ENCODE assay signal across 14 cellular contexts in the genomic region with DNA sequence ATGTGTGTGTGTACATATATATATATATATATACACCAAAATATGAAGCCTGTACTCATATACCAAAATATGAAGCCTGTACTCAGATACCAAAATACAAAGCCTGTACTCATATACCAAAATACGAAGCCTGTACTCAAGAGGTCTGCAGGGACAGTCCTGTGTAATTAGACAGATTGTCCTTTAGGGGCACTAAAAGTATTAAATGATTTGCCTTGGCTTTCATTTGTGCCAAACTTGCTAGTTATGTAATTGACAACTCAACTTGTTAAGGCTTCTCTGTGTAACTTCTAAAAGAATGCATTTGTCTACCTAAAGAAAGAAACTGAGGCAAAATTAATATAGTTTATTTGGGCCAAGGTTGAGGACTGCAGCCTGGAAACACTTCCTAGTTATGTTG. TPM values are rescaled to one million over a fixed set of nuclear protein-coding genes. Genes with fewer than 3 reads are reported as not detected.
A peak's percentile ranks its signal among the peaks of the same experiment; 100 is the strongest.
DNase-seq lines count a peak whose midpoint lies in the region; ATAC-seq, FAIRE-seq and TF ChIP-seq lines count a peak whose summit lies in the region.
"Had no signal": no experiment of that assay in that cellular context is flagged by ENCODE, and none has a peak within 500 bp of the region (broad histone marks: within the 10 kb centered on the region; RNA-seq: fewer than 3 reads in every experiment).

No MANE protein-coding gene starts in this region.

- no peaks in the 10 kb centered on the region for H3K9me3 Mint-ChIP-seq in activated T-cell treated with anti-CD3 and anti-CD28 coated beads, Interleukin-2, amount 50 U/mL, for 4 hours

- H3K27me3 Mint-ChIP-seq in activated T-cell treated with anti-CD3 and anti-CD28 coated beads, Interleukin-2, amount 50 U/mL, for 4 hours (ENCODE audit: low read depth) = peaks cover 8% of the 10 kb centered on the region

- no peaks in the 10 kb centered on the region for H3K9me3 ChIP-seq in SK-N-SH
- H3K9me3 ChIP-seq in kidney (ENCODE audit: control insufficient read depth in 1 of 2, low read length in 2 of 2) = no peaks in the 10 kb centered on the region
- H3K9me3 ChIP-seq: pancreas had no signal

- intact Hi-C loops in kidney (cut with DNase I) = no loop called here

- H3K4me1 Mint-ChIP-seq in activated T-cell treated with anti-CD3 and anti-CD28 coated beads, Interleukin-2, amount 50 U/mL, for 4 hours (ENCODE audit: low read depth) = no peaks in the 10 kb centered on the region

- no peaks in the 10 kb centered on the region for H3K9me2 ChIP-seq in SK-N-SH

- peak; percentile 72 for ATAC-seq in left lobe of liver
- ATAC-seq in GM18868 (IDR thresholded peaks at IDR 0.05; ENCODE audit: unreplicated experiment) = no peak
- ATAC-seq in activated T-cell treated with anti-CD3 and anti-CD28 coated beads, Interleukin-2, amount 50 U/mL, for 4 hours = no peak
- ATAC-seq: pancreas had no signal

- no peak overlapping the region for H3K4me3 Mint-ChIP-seq in activated T-cell treated with anti-CD3 and anti-CD28 coated beads, Interleukin-2, amount 50 U/mL, for 4 hours

- peak; percentile 46; the same call in 1 of the 2 replicates for TF ChIP-seq RAD21 in SK-N-SH (IDR thresholded peaks at IDR 0.05; ENCODE audit: low read length)

- peaks cover 6% of the 10 kb centered on the region; the same call in 1 of the 2 replicates for H3K27me3 ChIP-seq in SK-N-SH (ENCODE audit: insufficient read depth)
- H3K27me3 ChIP-seq: pancreas had no signal

- CTCF ChIA-PET in HEK293T (lab: Yijun Ruan, JAX) (no interaction called here), SK-N-SH (lab: Yijun Ruan, JAX) (interaction anchor here (1.1 to 5.8 kb wide), 2 partner anchors 13 to 108 kb away, joined by 3 to 38 read pairs; no protein-coding TSS in a partner anchor)

- no peak overlapping the region for H3K4me3 ChIP-seq in SK-N-SH (ENCODE audit: low read depth in 2 of 2, low read length in 1 of 2)
- no peak overlapping the region for H3K4me3 ChIP-seq in kidney (ENCODE audit: low read length in 2 of 2)
- H3K4me3 ChIP-seq: lung, pancreas had no signal

- no peak overlapping the region for H3K4me2 ChIP-seq in SK-N-SH

- H3K79me2 ChIP-seq in SK-N-SH (ENCODE audit: insufficient read depth) = no peaks in the 10 kb centered on the region

- H4K20me1 ChIP-seq in SK-N-SH (ENCODE audit: insufficient read depth) = no peaks in the 10 kb centered on the region

- FAIRE-seq in D721Med (lab: Jason Lieb, UNC) (no peak), kidney (lab: Jason Lieb, UNC) (no peak)
- FAIRE-seq: pancreas had no signal

- H3K9ac ChIP-seq in SK-N-SH (no peak overlapping the region), kidney (ENCODE audit: low read length in 2 of 2) (no peak overlapping the region)

- TF ChIP-seq CTCF in D721Med (IDR thresholded peaks at IDR 0.05; ENCODE audit: insufficient read depth, missing control alignments) (peak; percentile 26), SK-N-SH (IDR thresholded peaks at IDR 0.05) (peak; percentile 39; the same call in 1 of the 2 replicates), kidney (IDR thresholded peaks at IDR 0.05; ENCODE audit: borderline replicate concordance, extremely low read depth, insufficient read depth) (no peak)

- H2AFZ ChIP-seq in SK-N-SH (ENCODE audit: low read depth) = no peak overlapping the region

- no peaks in the 10 kb centered on the region for H3K36me3 Mint-ChIP-seq in activated T-cell treated with anti-CD3 and anti-CD28 coated beads, Interleukin-2, amount 50 U/mL, for 4 hours (ENCODE audit: insufficient read depth)

- no peak for TF ChIP-seq EP300 in SK-N-SH (IDR thresholded peaks at IDR 0.05; ENCODE audit: borderline replicate concordance in 1 of 2, low read depth in 1 of 2, low read length in 1 of 2)

- H3K27ac ChIP-seq in SK-N-SH (ENCODE audit: low read depth in 2 of 2, low read length in 1 of 2) (no peak overlapping the region), kidney (ENCODE audit: low read depth in 2 of 2, low read length in 2 of 2) (no peak overlapping the region)
- H3K27ac ChIP-seq: pancreas had no signal

- DNase-seq in D721Med (ENCODE audit: insufficient read length, low spot score) (no peak), HEK293T (ENCODE audit: extremely low spot score) (peak; percentile 40), SK-N-SH (peak; percentile 58), left lobe of liver (ENCODE audit: low spot score) (no peak), kidney (no peak)
- no peak for DNase-seq in activated T-cell treated with anti-CD3 and anti-CD28 coated beads, Interleukin-2, amount 50 U/mL, for 4 hours
- DNase-seq: activated CD4-positive, alpha-beta T cell treated with anti-CD3 and anti-CD28 coated beads for 48 hours; activated effector memory CD4-positive, alpha-beta T cell treated with anti-CD3 and anti-CD28 coated beads, Interleukin-2, amount 50 U/mL, for 16 hours; GDM1; NCI-H146; pancreas; SHP77 treated with DMSO at 0.1 percent for 48 hours had no signal

- H3F3A ChIP-seq in SK-N-SH (replicated peaks; ENCODE audit: insufficient read depth) = no peaks in the 10 kb centered on the region

- WGBS in SK-N-SH (ENCODE audit: low lambda C conversion rate) = 92% methylated on average over 1 of the region's 1 CpG

- H3K4me1 ChIP-seq in SK-N-SH (ENCODE audit: control insufficient read depth in 1 of 2, insufficient read depth in 2 of 2, low read depth in 1 of 2, low read length in 1 of 2) (no peaks in the 10 kb centered on the region), kidney (ENCODE audit: control insufficient read depth in 1 of 2, insufficient read depth in 1 of 2, low read depth in 1 of 2, low read length in 2 of 2) (no peaks in the 10 kb centered on the region)
- H3K4me1 ChIP-seq: pancreas had no signal

- no peaks in the 10 kb centered on the region for H3K36me3 ChIP-seq in SK-N-SH (replicated peaks in 1 of 2; ENCODE audit: control insufficient read depth in 1 of 2, insufficient read depth in 2 of 2, low read length in 1 of 2)
- H3K36me3 ChIP-seq in kidney (ENCODE audit: control insufficient read depth in 1 of 2, insufficient read depth in 2 of 2, low read length in 2 of 2) = no peaks in the 10 kb centered on the region
- H3K36me3 ChIP-seq: pancreas had no signal

- POLR2A ChIA-PET in HEK293T (lab: Yijun Ruan, JAX) (no interaction called here), SK-N-SH (lab: Yijun Ruan, JAX) (no interaction called here)

TF ChIP-seq in HEK293T, 16 proteins besides CTCF, POLR2A, EP300 and RAD21:
- TF ChIP-seq, protein P1, sequence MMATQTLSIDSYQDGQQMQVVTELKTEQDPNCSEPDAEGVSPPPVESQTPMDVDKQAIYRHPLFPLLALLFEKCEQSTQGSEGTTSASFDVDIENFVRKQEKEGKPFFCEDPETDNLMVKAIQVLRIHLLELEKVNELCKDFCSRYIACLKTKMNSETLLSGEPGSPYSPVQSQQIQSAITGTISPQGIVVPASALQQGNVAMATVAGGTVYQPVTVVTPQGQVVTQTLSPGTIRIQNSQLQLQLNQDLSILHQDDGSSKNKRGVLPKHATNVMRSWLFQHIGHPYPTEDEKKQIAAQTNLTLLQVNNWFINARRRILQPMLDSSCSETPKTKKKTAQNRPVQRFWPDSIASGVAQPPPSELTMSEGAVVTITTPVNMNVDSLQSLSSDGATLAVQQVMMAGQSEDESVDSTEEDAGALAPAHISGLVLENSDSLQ (IDR thresholded peaks at IDR 0.05) = no peak
- TF ChIP-seq FOXK2 (IDR thresholded peaks at IDR 0.05) = no peak

TF ChIP-seq in SK-N-SH, 30 proteins besides CTCF, POLR2A, EP300 and RAD21 (continues in another document):
- TF ChIP-seq EZH2phosphoT487 (IDR thresholded peaks at IDR 0.05; ENCODE audit: borderline replicate concordance, low read depth) (no peak), USF1 (IDR thresholded peaks at IDR 0.05; ENCODE audit: borderline replicate concordance, low read depth) (no peak), NRF1 (IDR thresholded peaks at IDR 0.05; ENCODE audit: low read depth, low read length) (no peak), CHD2 (IDR thresholded peaks at IDR 0.05; ENCODE audit: low read length, partially characterized antibody) (no peak), JUND (IDR thresholded peaks at IDR 0.05) (no peak), TCF12 (IDR thresholded peaks at IDR 0.05) (no peak), GABPA (IDR thresholded peaks at IDR 0.05; ENCODE audit: low read depth) (no peak), TEAD4 (IDR thresholded peaks at IDR 0.05; ENCODE audit: borderline replicate concordance, insufficient read depth) (no peak)
- TF ChIP-seq, protein P2, sequence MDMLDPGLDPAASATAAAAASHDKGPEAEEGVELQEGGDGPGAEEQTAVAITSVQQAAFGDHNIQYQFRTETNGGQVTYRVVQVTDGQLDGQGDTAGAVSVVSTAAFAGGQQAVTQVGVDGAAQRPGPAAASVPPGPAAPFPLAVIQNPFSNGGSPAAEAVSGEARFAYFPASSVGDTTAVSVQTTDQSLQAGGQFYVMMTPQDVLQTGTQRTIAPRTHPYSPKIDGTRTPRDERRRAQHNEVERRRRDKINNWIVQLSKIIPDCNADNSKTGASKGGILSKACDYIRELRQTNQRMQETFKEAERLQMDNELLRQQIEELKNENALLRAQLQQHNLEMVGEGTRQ (IDR thresholded peaks at IDR 0.05; ENCODE audit: borderline replicate concordance, low read depth, low read length) = no peak

RNA-seq across cellular contexts. Expression of gene DHX40, which starts 30.8 kb away (rescaled TPM):
- polyA plus RNA-seq in SK-N-SH (2012; rRNA removed) (33.8 and 45.5 TPM in 2 replicates), kidney (ENCODE audit: insufficient read depth, low read depth, low replicate concordance) (23.8 TPM)
- 56.4 and 58.0 TPM in 2 replicates for polyA plus RNA-seq in SK-N-SH (2012; cell fraction: cytosol; rRNA removed)
- 14.6 and 42.4 TPM in 2 replicates for polyA plus RNA-seq in SK-N-SH (2012; cell fraction: nucleus; rRNA removed)
- total RNA-seq in left lobe of liver (8.5 TPM), kidney (41.4 TPM)
- 10 to 100 TPM; 14.5 to 15.3 (median 15.3) TPM for total RNA-seq in activated T-cell treated with anti-CD3 and anti-CD28 coated beads, Interleukin-2, amount 50 U/mL, for 4 hours

Comparison
In these comparisons a context has a peak if more than half of its experiments do, and no peak if none do; other contexts are left out.
1. DNase-seq: peak in HEK293T (single experiment) and SK-N-SH (single experiment); none in D721Med (single experiment), left lobe of liver (single experiment), kidney (single experiment) and activated T-cell treated with anti-CD3 and anti-CD28 coated beads, Interleukin-2, amount 50 U/mL, for 4 hours (single experiment).